ENCODE assay signal across 8 cellular contexts in genomic region chr20:62616728-62617621, GRCh38. TPM values are rescaled to one million over a fixed set of nuclear protein-coding genes. Genes with fewer than 3 reads are reported as not detected.
DNase-seq lines count a peak whose midpoint lies in the region; ATAC-seq, FAIRE-seq and TF ChIP-seq lines count a peak whose summit lies in the region.

No MANE protein-coding gene starts in this region.

- H3K27me3 Mint-ChIP-seq in activated T-helper 17 cell treated with anti-CD3 and anti-CD28 coated beads, Interleukin-2, amount 50 U/mL, for 72 hours = no peaks in the 10 kb centered on the region

- FAIRE-seq in RCC 7860 (lab: Jason Lieb, UNC) = no peak

- H3K27ac ChIP-seq in thoracic aorta = peak overlapping the region in 1 of 2 donors; percentile 34

- peaks cover 0 to 6% of the 10 kb centered on the region in 2 donors for H3K4me1 ChIP-seq in thoracic aorta (ENCODE audit: control insufficient read depth in 1 of 2, low read depth in 2 of 2)

- no peaks in the 10 kb centered on the region for H3K36me3 ChIP-seq in thoracic aorta

- no peak overlapping the region for H3K4me3 ChIP-seq in AG10803 (ENCODE audit: low read length)
- no peak overlapping the region for H3K4me3 ChIP-seq in fibroblast of pulmonary artery (replicated peaks; ENCODE audit: low read depth, low read length)
- no peak overlapping the region for H3K4me3 ChIP-seq in thoracic aorta

- H3K9me3 Mint-ChIP-seq in activated T-helper 17 cell treated with anti-CD3 and anti-CD28 coated beads, Interleukin-2, amount 50 U/mL, for 72 hours = no peaks in the 10 kb centered on the region

- peak; percentile 39 for DNase-seq in AG10803 (ENCODE audit: low read depth)
- DNase-seq in HT1080 (ENCODE audit: low read depth) = peak; percentile 76
- peak; percentile 66 for DNase-seq in RCC 7860 (ENCODE audit: low spot score)
- peak; percentile 70 for DNase-seq in fibroblast of pulmonary artery (ENCODE audit: low read depth)
- DNase-seq in occipital lobe (lab: John Stamatoyannopoulos, UW) = peak; percentile 53
- no peak for DNase-seq in thoracic aorta (ENCODE audit: low spot score)

- ATAC-seq in GM18909 (IDR thresholded peaks at IDR 0.05; ENCODE audit: poor library complexity, unreplicated experiment) (peak; percentile 61), thoracic aorta (ENCODE audit: insufficient number of reproducible peaks, low FRiP score, low read depth) (no peak)
- peak; percentile 68 for ATAC-seq in activated T-helper 17 cell treated with anti-CD3 and anti-CD28 coated beads, Interleukin-2, amount 50 U/mL, for 72 hours (replicated peaks)

- H3K4me3 Mint-ChIP-seq in activated T-helper 17 cell treated with anti-CD3 and anti-CD28 coated beads, Interleukin-2, amount 50 U/mL, for 72 hours = peak overlapping the region; percentile 79

- H3K36me3 Mint-ChIP-seq in activated T-helper 17 cell treated with anti-CD3 and anti-CD28 coated beads, Interleukin-2, amount 50 U/mL, for 72 hours (ENCODE audit: low read depth) = no peaks in the 10 kb centered on the region

- TF ChIP-seq CTCF in AG10803 (conservative IDR thresholded peaks at IDR 0.05; ENCODE audit: low read length) (peak; percentile 86), fibroblast of pulmonary artery (IDR thresholded peaks at IDR 0.05; ENCODE audit: low read length, missing control alignments) (peak; percentile 97), thoracic aorta (IDR thresholded peaks at IDR 0.05) (peak; percentile 80)

- H3K4me1 Mint-ChIP-seq in activated T-helper 17 cell treated with anti-CD3 and anti-CD28 coated beads, Interleukin-2, amount 50 U/mL, for 72 hours = peaks cover 10% of the 10 kb centered on the region

- no peaks in the 10 kb centered on the region for H3K9me3 ChIP-seq in thoracic aorta

- H3K27ac Mint-ChIP-seq in activated T-helper 17 cell treated with anti-CD3 and anti-CD28 coated beads, Interleukin-2, amount 50 U/mL, for 72 hours = peak overlapping the region; percentile 88

- peaks cover 4% of the 10 kb centered on the region for H3K27me3 ChIP-seq in thoracic aorta (replicated peaks; ENCODE audit: insufficient read depth)

RNA-seq across cellular contexts. Expression of gene SLCO4A1, which starts 25.3 kb away (rescaled TPM):
- 45.5 and 55.7 TPM in 2 replicates for total RNA-seq in HT1080 (2014; rRNA removed; shearing (Covaris generic))
- polyA plus RNA-seq in HT1080 (2015; cell fraction: cytosol; rRNA removed) = 19.0 and 26.2 TPM in 2 replicates
- polyA plus RNA-seq in HT1080 (2015; cell fraction: nucleus; rRNA removed) = 43.9 and 50.8 TPM in 2 replicates
- total RNA-seq in activated T-helper 17 cell treated with anti-CD3 and anti-CD28 coated beads, Interleukin-2, amount 50 U/mL, for 72 hours = 10 to 100 TPM; 41.1 to 53.6 TPM
- total RNA-seq in occipital lobe (1.6 TPM), thoracic aorta (10 to 100 TPM; 22.1 to 26.0 TPM)
